Comparison of ENCODE assay signal across 8 cellular contexts in the genomic region with DNA sequence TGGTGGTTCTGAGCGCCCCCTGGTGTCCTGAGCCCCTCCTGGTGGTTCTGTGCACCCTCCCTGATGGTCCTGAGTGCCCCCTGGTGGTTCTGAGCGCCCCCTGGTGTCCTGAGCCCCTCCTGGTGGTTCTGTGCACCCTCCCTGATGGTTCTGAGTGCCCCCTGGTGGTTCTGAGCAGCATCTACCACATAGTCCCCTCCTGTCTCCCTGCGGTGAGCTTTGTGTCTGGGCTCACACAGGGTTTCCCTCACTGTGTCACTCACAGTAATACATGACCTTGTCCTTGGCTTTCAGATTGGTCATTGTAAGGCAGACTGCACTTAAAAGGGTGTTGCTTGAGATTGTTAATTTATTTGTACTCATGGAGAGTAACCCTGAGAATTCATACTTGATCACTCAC.
DNase-seq lines count a peak whose midpoint lies in the region; ATAC-seq and TF ChIP-seq lines count a peak whose summit lies in the region.
"Not testable (repeated sequence)": the region's sequence is repeated elsewhere in the genome, so short reads cannot be mapped to it uniquely, and the experiment has no call there.

No MANE protein-coding gene starts in this region.

- intact Hi-C loops in activated CD4-positive, alpha-beta T cell treated with anti-CD3 and anti-CD28 coated beads, Interleukin-2, amount 10 ng/mL, durations not matched to agents 24 days and 14 days (cut with micrococcal nuclease); activated T-helper 2 cell treated with anti-CD3 and anti-CD28 coated beads, Interferon-gamma antibody, Interleukin-2, Interleukin-4, amounts not matched to agents 10 μg/mL and 5 μg/mL and 100 μg/mL, durations not matched to agents 14 hours and 24 hours and 36 hours (cut with micrococcal nuclease); upper lobe of right lung (cut with DNase I): not testable (repeated sequence)

- not testable (repeated sequence) for H3K36me3 ChIP-seq in upper lobe of right lung

- not testable (repeated sequence) for H3K4me3 ChIP-seq in GM12865 (ENCODE audit: low read depth, low read length); upper lobe of right lung

- H3K9me3 ChIP-seq in upper lobe of right lung: not testable (repeated sequence)

- H3K4me1 Mint-ChIP-seq in activated CD4-positive, alpha-beta T cell treated with anti-CD3 and anti-CD28 coated beads, Interleukin-2, amount 10 ng/mL, durations not matched to agents 24 days and 14 days: peaks cover 43% of the 10 kb centered on the region
- H3K4me1 Mint-ChIP-seq in activated T-helper 2 cell treated with anti-CD3 and anti-CD28 coated beads, Interferon-gamma antibody, Interleukin-2, Interleukin-4, amounts not matched to agents 10 μg/mL and 5 μg/mL and 100 μg/mL, durations not matched to agents 14 hours and 24 hours and 36 hours (ENCODE audit: low read depth): peaks cover 44% of the 10 kb centered on the region
- H3K4me1 Mint-ChIP-seq in effector memory CD8-positive, alpha-beta T cell (ENCODE audit: low read depth in 2 of 2): peaks cover 23 to 29% of the 10 kb centered on the region in 2 donors
- peaks cover 15 to 58% (median 44%) of the 10 kb centered on the region in 4 donors for H3K4me1 Mint-ChIP-seq in naive thymus-derived CD8-positive, alpha-beta T cell

- TF ChIP-seq CTCF in GM12865 (IDR thresholded peaks at IDR 0.05; ENCODE audit: insufficient read depth, low read depth, low read length, missing control alignments) (peak; percentile 35), upper lobe of right lung (IDR thresholded peaks at IDR 0.05) (peak; percentile 8)

- H3K27me3 Mint-ChIP-seq in activated CD4-positive, alpha-beta T cell treated with anti-CD3 and anti-CD28 coated beads, Interleukin-2, amount 10 ng/mL, durations not matched to agents 24 days and 14 days; activated T-helper 2 cell treated with anti-CD3 and anti-CD28 coated beads, Interferon-gamma antibody, Interleukin-2, Interleukin-4, amounts not matched to agents 10 μg/mL and 5 μg/mL and 100 μg/mL, durations not matched to agents 14 hours and 24 hours and 36 hours (ENCODE audit: low read depth); effector memory CD8-positive, alpha-beta T cell; naive thymus-derived CD8-positive, alpha-beta T cell: not testable (repeated sequence)

- POLR2A ChIA-PET in naive thymus-derived CD8-positive, alpha-beta T cell (lab: Charles Lee): not testable (repeated sequence)

- H3K36me3 Mint-ChIP-seq in activated CD4-positive, alpha-beta T cell treated with anti-CD3 and anti-CD28 coated beads, Interleukin-2, amount 10 ng/mL, durations not matched to agents 24 days and 14 days (ENCODE audit: low read depth); activated T-helper 2 cell treated with anti-CD3 and anti-CD28 coated beads, Interferon-gamma antibody, Interleukin-2, Interleukin-4, amounts not matched to agents 10 μg/mL and 5 μg/mL and 100 μg/mL, durations not matched to agents 14 hours and 24 hours and 36 hours (ENCODE audit: low read depth); naive thymus-derived CD8-positive, alpha-beta T cell: not testable (repeated sequence)
- H3K36me3 Mint-ChIP-seq in effector memory CD8-positive, alpha-beta T cell (ENCODE audit: insufficient read depth): peaks cover 19% of the 10 kb centered on the region

- H3K4me3 Mint-ChIP-seq in activated CD4-positive, alpha-beta T cell treated with anti-CD3 and anti-CD28 coated beads, Interleukin-2, amount 10 ng/mL, durations not matched to agents 24 days and 14 days; activated T-helper 2 cell treated with anti-CD3 and anti-CD28 coated beads, Interferon-gamma antibody, Interleukin-2, Interleukin-4, amounts not matched to agents 10 μg/mL and 5 μg/mL and 100 μg/mL, durations not matched to agents 14 hours and 24 hours and 36 hours (ENCODE audit: low read depth); effector memory CD8-positive, alpha-beta T cell; naive thymus-derived CD8-positive, alpha-beta T cell: not testable (repeated sequence)

- H3K27ac Mint-ChIP-seq in activated CD4-positive, alpha-beta T cell treated with anti-CD3 and anti-CD28 coated beads, Interleukin-2, amount 10 ng/mL, durations not matched to agents 24 days and 14 days: peak overlapping the region; percentile 53
- H3K27ac Mint-ChIP-seq in activated T-helper 2 cell treated with anti-CD3 and anti-CD28 coated beads, Interferon-gamma antibody, Interleukin-2, Interleukin-4, amounts not matched to agents 10 μg/mL and 5 μg/mL and 100 μg/mL, durations not matched to agents 14 hours and 24 hours and 36 hours: peak overlapping the region; percentile 38
- not testable (repeated sequence) for H3K27ac Mint-ChIP-seq in effector memory CD8-positive, alpha-beta T cell
- peak overlapping the region in 6 of 10 donors; percentile 18 to 64 (median 36) for H3K27ac Mint-ChIP-seq in naive thymus-derived CD8-positive, alpha-beta T cell

- not testable (repeated sequence) for H3K4me1 ChIP-seq in upper lobe of right lung

- not testable (repeated sequence) for H3K27ac ChIP-seq in upper lobe of right lung

- DNase-seq in GM12865 (ENCODE audit: low read depth) (peak; percentile 56), NCI-H69 (lab: John Stamatoyannopoulos, UW) (peak; percentile 40)
- peak; percentile 77 for DNase-seq in activated CD4-positive, alpha-beta T cell treated with anti-CD3 and anti-CD28 coated beads, Interleukin-2, amount 10 ng/mL, durations not matched to agents 24 days and 14 days
- DNase-seq in activated T-helper 2 cell treated with anti-CD3 and anti-CD28 coated beads, Interferon-gamma antibody, Interleukin-2, Interleukin-4, amounts not matched to agents 10 μg/mL and 5 μg/mL and 100 μg/mL, durations not matched to agents 14 hours and 24 hours and 36 hours (ENCODE audit: low spot score); effector memory CD8-positive, alpha-beta T cell; upper lobe of right lung: not testable (repeated sequence)
- peak in 5 of 10 donors; percentile 11 to 51 (median 30) for DNase-seq in naive thymus-derived CD8-positive, alpha-beta T cell

- H3K27me3 ChIP-seq in upper lobe of right lung: not testable (repeated sequence)

- not testable (repeated sequence) for H3K9me3 Mint-ChIP-seq in activated CD4-positive, alpha-beta T cell treated with anti-CD3 and anti-CD28 coated beads, Interleukin-2, amount 10 ng/mL, durations not matched to agents 24 days and 14 days; activated T-helper 2 cell treated with anti-CD3 and anti-CD28 coated beads, Interferon-gamma antibody, Interleukin-2, Interleukin-4, amounts not matched to agents 10 μg/mL and 5 μg/mL and 100 μg/mL, durations not matched to agents 14 hours and 24 hours and 36 hours; effector memory CD8-positive, alpha-beta T cell
- H3K9me3 Mint-ChIP-seq in naive thymus-derived CD8-positive, alpha-beta T cell: peaks cover 0 to 10% (median 0%) of the 10 kb centered on the region in 9 donors

- ATAC-seq in GM19397 (IDR thresholded peaks at IDR 0.05; ENCODE audit: unreplicated experiment) (peak; percentile 48), upper lobe of right lung (peak; percentile 66)
- ATAC-seq in effector memory CD8-positive, alpha-beta T cell (replicated peaks): peak; percentile 38
- ATAC-seq in naive thymus-derived CD8-positive, alpha-beta T cell: peak in 1 of 2 donors; percentile 45
